ENCODE assay signal across 1 cellular context in genomic region chr11:114197799-114198500, GRCh38.
A peak's percentile ranks its signal among the peaks of the same experiment; 100 is the strongest.
TF ChIP-seq lines count a peak whose summit lies in the region.

No MANE protein-coding gene starts in this region.

TF ChIP-seq in HEK293, 187 proteins besides CTCF, POLR2A, EP300 and RAD21 (continued from another document):
- TF ChIP-seq REST (tag by site-specific recombination; IDR thresholded peaks at IDR 0.05) (peak; percentile 94), ZNF394 (tag by site-specific recombination; IDR thresholded peaks at IDR 0.05; ENCODE audit: borderline replicate concordance) (0 out of 2 replicates have a peak, but pooled peaks have one; percentile 24), PRDM6 (tag by site-specific recombination; IDR thresholded peaks at IDR 0.05) (peak; percentile 91), ZNF600 (tag by site-specific recombination; IDR thresholded peaks at IDR 0.05) (peak; percentile 85), ZNF623 (tag by site-specific recombination; IDR thresholded peaks at IDR 0.05) (no peak), ZBTB17 (tag by site-specific recombination; IDR thresholded peaks at IDR 0.05) (peak; percentile 49; the same call in 1 of the 2 replicates), ZNF324 (tag by site-specific recombination; IDR thresholded peaks at IDR 0.05) (no peak), ZSCAN30 (tag by site-specific recombination; IDR thresholded peaks at IDR 0.05) (peak; percentile 36; the same call in 1 of the 2 replicates), ZNF341 (tag by site-specific recombination; IDR thresholded peaks at IDR 0.05; ENCODE audit: low read depth) (peak; percentile 55), KLF10 (tag by site-specific recombination; IDR thresholded peaks at IDR 0.05) (peak; percentile 68), ZNF24 (tag by site-specific recombination; IDR thresholded peaks at IDR 0.05) (no peak), ZNF843 (tag by site-specific recombination; IDR thresholded peaks at IDR 0.05) (peak; percentile 87), ZEB2 (tag by site-specific recombination; IDR thresholded peaks at IDR 0.05) (peak; percentile 81; the same call in 1 of the 2 replicates), ZNF501 (tag by site-specific recombination; IDR thresholded peaks at IDR 0.05) (peak; percentile 65), ZNF354C (tag by site-specific recombination; IDR thresholded peaks at IDR 0.05; ENCODE audit: borderline replicate concordance, low read depth) (no peak), OVOL3 (tag by site-specific recombination; IDR thresholded peaks at IDR 0.05) (no peak), ZNF366 (tag by site-specific recombination; conservative IDR thresholded peaks at IDR 0.05) (peak; percentile 53; the same call in 1 of the 2 replicates), ZBTB21 (tag by site-specific recombination; IDR thresholded peaks at IDR 0.05) (peak; percentile 60; the same call in 1 of the 2 replicates), SP7 (tag by site-specific recombination; IDR thresholded peaks at IDR 0.05) (peak; percentile 77), ZNF223 (tag by site-specific recombination; IDR thresholded peaks at IDR 0.05) (no peak), GLIS1 (tag by site-specific recombination; IDR thresholded peaks at IDR 0.05) (peak; percentile 92), ZXDB (tag by site-specific recombination; IDR thresholded peaks at IDR 0.05) (0 out of 2 replicates have a peak, but pooled peaks have one; percentile 31), KLF1 (tag by site-specific recombination; IDR thresholded peaks at IDR 0.05) (no peak), ZNF629 (tag by site-specific recombination; IDR thresholded peaks at IDR 0.05) (peak; percentile 90), FEZF1 (tag by site-specific recombination; IDR thresholded peaks at IDR 0.05) (peak; percentile 66), HOXD13 (CRISPR knock-in tag; IDR thresholded peaks at IDR 0.05; ENCODE audit: borderline replicate concordance) (no peak), GFI1B (tag by site-specific recombination; IDR thresholded peaks at IDR 0.05) (peak; percentile 53; the same call in 1 of the 2 replicates), ZNF155 (tag by site-specific recombination; IDR thresholded peaks at IDR 0.05) (no peak), KLF17 (tag by site-specific recombination; IDR thresholded peaks at IDR 0.05) (peak; percentile 38), ZNF211 (tag by site-specific recombination; IDR thresholded peaks at IDR 0.05; ENCODE audit: low read depth) (no peak), BCL11A (tag by site-specific recombination; IDR thresholded peaks at IDR 0.05; ENCODE audit: low read depth) (0 out of 2 replicates have a peak, but pooled peaks have one; percentile 39), ZNF677 (tag by site-specific recombination; IDR thresholded peaks at IDR 0.05) (peak; percentile 97), ZNF132 (tag by site-specific recombination; IDR thresholded peaks at IDR 0.05; ENCODE audit: borderline replicate concordance) (no peak), TRIM28 (IDR thresholded peaks at IDR 0.05; ENCODE audit: borderline replicate concordance, low read length) (peak; percentile 51; the same call in 1 of the 2 replicates), INSM2 (tag by site-specific recombination; IDR thresholded peaks at IDR 0.05) (peak; percentile 80), ZNF121 (tag by site-specific recombination; IDR thresholded peaks at IDR 0.05) (no peak), OSR2 (tag by site-specific recombination; IDR thresholded peaks at IDR 0.05) (peak; percentile 50)
- TF ChIP-seq, protein P1, sequence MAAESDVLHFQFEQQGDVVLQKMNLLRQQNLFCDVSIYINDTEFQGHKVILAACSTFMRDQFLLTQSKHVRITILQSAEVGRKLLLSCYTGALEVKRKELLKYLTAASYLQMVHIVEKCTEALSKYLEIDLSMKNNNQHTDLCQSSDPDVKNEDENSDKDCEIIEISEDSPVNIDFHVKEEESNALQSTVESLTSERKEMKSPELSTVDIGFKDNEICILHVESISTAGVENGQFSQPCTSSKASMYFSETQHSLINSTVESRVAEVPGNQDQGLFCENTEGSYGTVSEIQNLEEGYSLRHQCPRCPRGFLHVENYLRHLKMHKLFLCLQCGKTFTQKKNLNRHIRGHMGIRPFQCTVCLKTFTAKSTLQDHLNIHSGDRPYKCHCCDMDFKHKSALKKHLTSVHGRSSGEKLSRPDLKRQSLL (tag by site-specific recombination; IDR thresholded peaks at IDR 0.05), result peak; percentile 62
- TF ChIP-seq, protein P2, sequence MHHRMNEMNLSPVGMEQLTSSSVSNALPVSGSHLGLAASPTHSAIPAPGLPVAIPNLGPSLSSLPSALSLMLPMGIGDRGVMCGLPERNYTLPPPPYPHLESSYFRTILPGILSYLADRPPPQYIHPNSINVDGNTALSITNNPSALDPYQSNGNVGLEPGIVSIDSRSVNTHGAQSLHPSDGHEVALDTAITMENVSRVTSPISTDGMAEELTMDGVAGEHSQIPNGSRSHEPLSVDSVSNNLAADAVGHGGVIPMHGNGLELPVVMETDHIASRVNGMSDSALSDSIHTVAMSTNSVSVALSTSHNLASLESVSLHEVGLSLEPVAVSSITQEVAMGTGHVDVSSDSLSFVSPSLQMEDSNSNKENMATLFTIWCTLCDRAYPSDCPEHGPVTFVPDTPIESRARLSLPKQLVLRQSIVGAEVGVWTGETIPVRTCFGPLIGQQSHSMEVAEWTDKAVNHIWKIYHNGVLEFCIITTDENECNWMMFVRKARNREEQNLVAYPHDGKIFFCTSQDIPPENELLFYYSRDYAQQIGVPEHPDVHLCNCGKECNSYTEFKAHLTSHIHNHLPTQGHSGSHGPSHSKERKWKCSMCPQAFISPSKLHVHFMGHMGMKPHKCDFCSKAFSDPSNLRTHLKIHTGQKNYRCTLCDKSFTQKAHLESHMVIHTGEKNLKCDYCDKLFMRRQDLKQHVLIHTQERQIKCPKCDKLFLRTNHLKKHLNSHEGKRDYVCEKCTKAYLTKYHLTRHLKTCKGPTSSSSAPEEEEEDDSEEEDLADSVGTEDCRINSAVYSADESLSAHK (tag by site-specific recombination; IDR thresholded peaks at IDR 0.05), result peak; percentile 35; the same call in 1 of the 2 replicates
- TF ChIP-seq, protein P3, sequence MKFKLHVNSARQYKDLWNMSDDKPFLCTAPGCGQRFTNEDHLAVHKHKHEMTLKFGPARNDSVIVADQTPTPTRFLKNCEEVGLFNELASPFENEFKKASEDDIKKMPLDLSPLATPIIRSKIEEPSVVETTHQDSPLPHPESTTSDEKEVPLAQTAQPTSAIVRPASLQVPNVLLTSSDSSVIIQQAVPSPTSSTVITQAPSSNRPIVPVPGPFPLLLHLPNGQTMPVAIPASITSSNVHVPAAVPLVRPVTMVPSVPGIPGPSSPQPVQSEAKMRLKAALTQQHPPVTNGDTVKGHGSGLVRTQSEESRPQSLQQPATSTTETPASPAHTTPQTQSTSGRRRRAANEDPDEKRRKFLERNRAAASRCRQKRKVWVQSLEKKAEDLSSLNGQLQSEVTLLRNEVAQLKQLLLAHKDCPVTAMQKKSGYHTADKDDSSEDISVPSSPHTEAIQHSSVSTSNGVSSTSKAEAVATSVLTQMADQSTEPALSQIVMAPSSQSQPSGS (tag by site-specific recombination; IDR thresholded peaks at IDR 0.05; ENCODE audit: low read depth), result 0 out of 2 replicates have a peak, but pooled peaks have one; percentile 40
- TF ChIP-seq, protein P4, sequence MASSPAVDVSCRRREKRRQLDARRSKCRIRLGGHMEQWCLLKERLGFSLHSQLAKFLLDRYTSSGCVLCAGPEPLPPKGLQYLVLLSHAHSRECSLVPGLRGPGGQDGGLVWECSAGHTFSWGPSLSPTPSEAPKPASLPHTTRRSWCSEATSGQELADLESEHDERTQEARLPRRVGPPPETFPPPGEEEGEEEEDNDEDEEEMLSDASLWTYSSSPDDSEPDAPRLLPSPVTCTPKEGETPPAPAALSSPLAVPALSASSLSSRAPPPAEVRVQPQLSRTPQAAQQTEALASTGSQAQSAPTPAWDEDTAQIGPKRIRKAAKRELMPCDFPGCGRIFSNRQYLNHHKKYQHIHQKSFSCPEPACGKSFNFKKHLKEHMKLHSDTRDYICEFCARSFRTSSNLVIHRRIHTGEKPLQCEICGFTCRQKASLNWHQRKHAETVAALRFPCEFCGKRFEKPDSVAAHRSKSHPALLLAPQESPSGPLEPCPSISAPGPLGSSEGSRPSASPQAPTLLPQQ (tag by site-specific recombination; IDR thresholded peaks at IDR 0.05), result 0 out of 2 replicates have a peak, but pooled peaks have one; percentile 29
- TF ChIP-seq, protein P5, sequence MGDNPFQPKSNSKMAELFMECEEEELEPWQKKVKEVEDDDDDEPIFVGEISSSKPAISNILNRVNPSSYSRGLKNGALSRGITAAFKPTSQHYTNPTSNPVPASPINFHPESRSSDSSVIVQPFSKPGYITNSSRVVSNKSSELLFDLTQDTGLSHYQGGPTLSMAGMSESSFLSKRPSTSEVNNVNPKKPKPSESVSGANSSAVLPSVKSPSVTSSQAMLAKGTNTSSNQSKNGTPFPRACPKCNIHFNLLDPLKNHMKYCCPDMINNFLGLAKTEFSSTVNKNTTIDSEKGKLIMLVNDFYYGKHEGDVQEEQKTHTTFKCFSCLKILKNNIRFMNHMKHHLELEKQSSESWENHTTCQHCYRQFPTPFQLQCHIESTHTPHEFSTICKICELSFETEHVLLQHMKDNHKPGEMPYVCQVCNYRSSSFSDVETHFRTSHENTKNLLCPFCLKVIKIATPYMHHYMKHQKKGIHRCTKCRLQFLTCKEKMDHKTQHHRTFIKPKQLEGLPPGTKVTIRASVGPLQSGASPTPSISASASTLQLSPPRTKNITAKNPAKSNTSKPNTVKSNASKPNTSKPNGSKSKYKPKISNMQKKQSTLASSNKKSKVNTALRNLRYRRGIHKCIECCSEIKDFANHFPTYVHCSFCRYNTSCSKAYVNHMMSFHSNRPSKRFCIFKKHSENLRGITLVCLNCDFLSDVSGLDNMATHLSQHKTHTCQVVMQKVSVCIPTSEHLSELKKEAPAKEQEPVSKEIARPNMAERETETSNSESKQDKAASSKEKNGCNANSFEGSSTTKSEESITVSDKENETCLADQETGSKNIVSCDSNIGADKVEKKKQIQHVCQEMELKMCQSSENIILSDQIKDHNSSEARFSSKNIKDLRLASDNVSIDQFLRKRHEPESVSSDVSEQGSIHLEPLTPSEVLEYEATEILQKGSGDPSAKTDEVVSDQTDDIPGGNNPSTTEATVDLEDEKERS (tag by site-specific recombination; IDR thresholded peaks at IDR 0.05), result no peak
TF ChIP-seq in HEK293: peak in this region for 35.
